ENCODE assay signal across 8 cellular contexts in genomic region chr20:58763076-58763475, GRCh38.
"Had no signal": no experiment of that assay in that cellular context is flagged by ENCODE, and none has a peak within 500 bp of the region (broad histone marks: within the 10 kb centered on the region; RNA-seq: fewer than 3 reads in every experiment).

No MANE protein-coding gene starts in this region.

- H3K36me3 ChIP-seq: HAP-1 had no signal

- H3K27ac ChIP-seq: GM23248 had no signal

- H3K9ac ChIP-seq: GM23248 had no signal

- H2AFZ ChIP-seq: GM23248 had no signal

- DNase-seq: GM23248, GOT3, H7, HFFc6, KBM-7 had no signal

- H3K4me3 ChIP-seq: GM23248, HAP-1 had no signal

- H3K4me1 ChIP-seq: HAP-1 had no signal

- ATAC-seq: HCT116 had no signal

- H3K9me3 ChIP-seq: HAP-1 had no signal

- FAIRE-seq: HTR-8/SVneo had no signal
